ENCODE assay signal across 10 cellular contexts in genomic region chr2:230738391-230738811, GRCh38. TPM values are rescaled to one million over a fixed set of nuclear protein-coding genes. Genes with fewer than 3 reads are reported as not detected.
DNase-seq lines count a peak whose midpoint lies in the region; ATAC-seq and TF ChIP-seq lines count a peak whose summit lies in the region.
"Had no signal": no experiment of that assay in that cellular context is flagged by ENCODE, and none has a peak within 500 bp of the region (broad histone marks: within the 10 kb centered on the region; RNA-seq: fewer than 3 reads in every experiment).

No MANE protein-coding gene starts in this region.

- peaks cover 63% of the 10 kb centered on the region for H3K4me1 ChIP-seq in left ventricle myocardium inferior

- H3K4me1 Mint-ChIP-seq in T-helper 17 cell = peaks cover 56% of the 10 kb centered on the region
- H3K4me1 Mint-ChIP-seq in stimulated activated naive B cell treated with anti-CD40 and anti-IgM and Interleukin-4, amounts not matched to agents 10 μg/mL and 1 μg/mL and 100 μg/mL, for 72 hours = peaks cover 31 to 55% of the 10 kb centered on the region in 2 donors

- H3K36me3 Mint-ChIP-seq in T-helper 17 cell (ENCODE audit: low read depth) = peaks cover 4% of the 10 kb centered on the region
- peaks cover 10 to 25% of the 10 kb centered on the region in 2 donors for H3K36me3 Mint-ChIP-seq in stimulated activated naive B cell treated with anti-CD40 and anti-IgM and Interleukin-4, amounts not matched to agents 10 μg/mL and 1 μg/mL and 100 μg/mL, for 72 hours

- H3K4me3 Mint-ChIP-seq in T-helper 17 cell = peak overlapping the region; percentile 77
- no peak overlapping the region for H3K4me3 Mint-ChIP-seq in stimulated activated naive B cell treated with anti-CD40 and anti-IgM and Interleukin-4, amounts not matched to agents 10 μg/mL and 1 μg/mL and 100 μg/mL, for 72 hours

- peaks cover 4% of the 10 kb centered on the region for H3K36me3 ChIP-seq in left ventricle myocardium inferior

- H3K27ac ChIP-seq in left ventricle myocardium inferior (replicated peaks) = peak overlapping the region; percentile 36

- H3K9me3 ChIP-seq in T-helper 17 cell (ENCODE audit: control insufficient read depth, low read length, poor library complexity, severe bottlenecking) (no peaks in the 10 kb centered on the region), left ventricle myocardium inferior (replicated peaks) (no peaks in the 10 kb centered on the region)

- H3K4me3 ChIP-seq in left ventricle myocardium inferior = no peak overlapping the region

- no peak for TF ChIP-seq CTCF in left ventricle myocardium inferior (IDR thresholded peaks at IDR 0.05; ENCODE audit: borderline replicate concordance)

- peak; percentile 41 for DNase-seq in DMS53 (lab: John Stamatoyannopoulos, UW)
- DNase-seq in DMS53 treated with DMSO at 0.1 percent for 48 hours (lab: John Stamatoyannopoulos, UW; ENCODE audit: unreplicated experiment) = no peak
- no peak for DNase-seq in T-helper 17 cell
- DNase-seq in left ventricle myocardium inferior = no peak
- no peak for DNase-seq in stimulated activated naive B cell treated with anti-CD40 and anti-IgM and Interleukin-4, amounts not matched to agents 10 μg/mL and 1 μg/mL and 100 μg/mL, for 72 hours
- DNase-seq in NCI-H1105 (lab: John Stamatoyannopoulos, UW) = no peak
- DNase-seq: 8988T; activated naive CD4-positive, alpha-beta T cell treated with Interleukin-2 at 50 U/mL for 16 hours had no signal

- H3K27me3 ChIP-seq in left ventricle myocardium inferior (ENCODE audit: low read depth) = no peaks in the 10 kb centered on the region

- intact Hi-C loops in left ventricle myocardium inferior (cut with micrococcal nuclease) = no loop called here

- no peaks in the 10 kb centered on the region for H3K27me3 Mint-ChIP-seq in T-helper 17 cell
- no peaks in the 10 kb centered on the region for H3K27me3 Mint-ChIP-seq in stimulated activated naive B cell treated with anti-CD40 and anti-IgM and Interleukin-4, amounts not matched to agents 10 μg/mL and 1 μg/mL and 100 μg/mL, for 72 hours

- H3K9me3 Mint-ChIP-seq in stimulated activated naive B cell treated with anti-CD40 and anti-IgM and Interleukin-4, amounts not matched to agents 10 μg/mL and 1 μg/mL and 100 μg/mL, for 72 hours = no peaks in the 10 kb centered on the region

- H3K27ac Mint-ChIP-seq in T-helper 17 cell = peak overlapping the region; percentile 93
- peak overlapping the region; percentile 0 for H3K27ac Mint-ChIP-seq in stimulated activated naive B cell treated with anti-CD40 and anti-IgM and Interleukin-4, amounts not matched to agents 10 μg/mL and 1 μg/mL and 100 μg/mL, for 72 hours

- no peak for ATAC-seq in T-helper 17 cell
- no peak for ATAC-seq in stimulated activated naive B cell treated with anti-CD40 and anti-IgM and Interleukin-4, amounts not matched to agents 10 μg/mL and 1 μg/mL and 100 μg/mL, for 72 hours (replicated peaks)
- ATAC-seq in GM18858 (IDR thresholded peaks at IDR 0.05; ENCODE audit: unreplicated experiment) = no peak
- ATAC-seq in GM21515 (IDR thresholded peaks at IDR 0.05; ENCODE audit: unreplicated experiment) = no peak

RNA-seq across cellular contexts. Expression of gene CAB39, which starts 25.8 kb away (rescaled TPM):
- 10 to 100 TPM; 82.3 to 89.8 TPM for total RNA-seq in T-helper 17 cell
- 92.2 TPM for total RNA-seq in left ventricle myocardium inferior
